In the genomic region with DNA sequence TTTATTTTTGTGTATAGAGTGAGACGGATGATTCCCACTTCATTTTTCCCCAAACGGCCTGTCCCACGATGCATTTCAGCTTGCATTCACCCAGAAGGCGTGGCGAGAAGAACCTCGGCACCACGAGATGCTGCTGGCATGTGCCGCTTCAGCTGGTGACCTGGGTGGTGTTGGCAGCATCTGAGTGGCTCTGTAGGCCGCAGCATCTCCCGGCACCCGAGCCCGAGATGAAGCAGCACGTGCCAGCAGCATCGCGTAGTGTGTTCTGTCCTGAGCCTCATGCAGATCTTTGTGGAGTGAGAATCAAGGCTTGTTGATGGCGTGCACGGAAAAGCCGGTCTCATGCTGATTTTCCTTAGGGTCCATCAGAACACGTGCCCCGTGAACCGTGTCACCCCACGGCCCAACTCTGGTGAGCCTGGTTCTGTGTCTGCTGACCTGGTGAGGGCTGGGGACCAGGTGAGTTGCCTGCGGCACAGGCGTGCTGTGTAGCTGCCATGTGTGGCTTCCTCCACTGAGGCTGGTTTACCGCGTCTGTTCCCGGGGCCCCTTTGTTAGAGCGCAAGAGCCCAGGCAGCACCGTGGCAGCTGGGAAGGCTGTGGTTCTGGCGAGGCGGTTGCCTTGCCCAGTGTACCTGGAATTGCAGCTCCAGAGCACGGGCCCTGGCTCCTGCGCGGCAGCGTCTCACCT, we compare ENCODE assay signal across 17 cellular contexts. TPM values are rescaled to one million over a fixed set of nuclear protein-coding genes. Genes with fewer than 3 reads are reported as not detected.
DNase-seq lines count a peak whose midpoint lies in the region; ATAC-seq, FAIRE-seq and TF ChIP-seq lines count a peak whose summit lies in the region.
"Had no signal": no experiment of that assay in that cellular context is flagged by ENCODE, and none has a peak within 500 bp of the region (broad histone marks: within the 10 kb centered on the region; RNA-seq: fewer than 3 reads in every experiment).

No MANE protein-coding gene starts in this region.

- H3T11ph ChIP-seq in H9 (ENCODE audit: low read length): no peak overlapping the region

- no peak for ATAC-seq in psoas muscle

- FAIRE-seq in small intestine (lab: Jason Lieb, UNC): no peak
- FAIRE-seq: H1 had no signal

- H4K91ac ChIP-seq in H9 (ENCODE audit: insufficient read length, low read depth, low read length): no peak overlapping the region

- H3K36me3 ChIP-seq in right atrium auricular region (no peaks in the 10 kb centered on the region), psoas muscle (ENCODE audit: insufficient read depth in 1 of 2, low read depth in 1 of 2) (peaks cover 0 to 14% of the 10 kb centered on the region in 2 donors), small intestine (ENCODE audit: control insufficient read depth in 2 of 2, insufficient read depth in 2 of 2, low read length in 2 of 2) (peaks cover 0 to 4% of the 10 kb centered on the region in 2 donors)

- no peak overlapping the region for H4K5ac ChIP-seq in H9 (ENCODE audit: insufficient read length, low read depth, low read length)

- H4K8ac ChIP-seq in H9 (replicated peaks; ENCODE audit: insufficient read length, low read depth, low read length): no peak overlapping the region

- no peak overlapping the region for H3K23ac ChIP-seq in H9 (ENCODE audit: insufficient read length, low read depth, low read length)

- no peaks in the 10 kb centered on the region for H3K23me2 ChIP-seq in H9 (ENCODE audit: insufficient read length, low read depth, low read length, poor library complexity, severe bottlenecking)

- H3K79me2 ChIP-seq in H9 (ENCODE audit: insufficient read depth, low read length): peaks cover 25% of the 10 kb centered on the region; the same call in 1 of the 2 replicates

- H3K4me3 ChIP-seq in right atrium auricular region (no peak overlapping the region), psoas muscle (no peak overlapping the region), small intestine (ENCODE audit: low read depth in 1 of 2, low read length in 2 of 2) (no peak overlapping the region)

- H2AFZ ChIP-seq in H9 (ENCODE audit: low read length): no peak overlapping the region

- H4K20me1 ChIP-seq in H9 (ENCODE audit: control insufficient read depth, insufficient read depth, insufficient read length): no peaks in the 10 kb centered on the region

- no peak overlapping the region for H3K14ac ChIP-seq in H9 (ENCODE audit: insufficient read depth, low read length)

- H3K27ac ChIP-seq in H9 (ENCODE audit: insufficient read length, low read depth, low read length) (no peak overlapping the region), right atrium auricular region (peak overlapping the region; percentile 91 to 92), psoas muscle (no peak overlapping the region), small intestine (ENCODE audit: low read depth in 1 of 2, low read length in 1 of 2) (no peak overlapping the region)
- H3K27ac ChIP-seq: HL-60 had no signal

- H3K4me1 Mint-ChIP-seq in H9: peaks cover 5 to 6% of the 10 kb centered on the region in 2 experiments
- H3K4me1 Mint-ChIP-seq in brain: peaks cover 44% of the 10 kb centered on the region

- H3K79me1 ChIP-seq in H9 (ENCODE audit: insufficient read depth, low read depth, low read length, poor library complexity, severe bottlenecking): peaks cover 6% of the 10 kb centered on the region

- H2BK12ac ChIP-seq in H9 (ENCODE audit: insufficient read length, low read depth, low read length): no peak overlapping the region

- intact Hi-C loops in psoas muscle (cut with DNase I): loop anchor here in 1 of 2 donors (5.0 kb wide), 1 partner anchor 76 kb away; no protein-coding TSS in a partner anchor

- H2BK20ac ChIP-seq in H9 (ENCODE audit: low read depth, low read length, poor library complexity, severe bottlenecking): no peak overlapping the region

- H2BK5ac ChIP-seq in H9 (ENCODE audit: insufficient read length, low read length): no peak overlapping the region

- WGBS in H9 (ENCODE audit: extremely low coverage, insufficient read length, low lambda C conversion rate): no CpG with 5 or more reads among the region's 35 CpGs
- WGBS in psoas muscle, 3 donors: 92 to 94% (median 93%) methylated on average over 35 of the region's 35 CpGs
- WGBS in small intestine, 3 donors: 92 to 95% (median 94%) methylated on average over 32 to 35 of the region's 35 CpGs

- H3K9me3 ChIP-seq in H9 (ENCODE audit: control insufficient read depth, low read depth, low read length) (no peaks in the 10 kb centered on the region), right atrium auricular region (no peaks in the 10 kb centered on the region), psoas muscle (no peaks in the 10 kb centered on the region), small intestine (ENCODE audit: control insufficient read depth, low read depth) (no peaks in the 10 kb centered on the region)

- no peak overlapping the region for H3K9ac ChIP-seq in H9 (ENCODE audit: extremely low read depth, insufficient read length, low read length)

- H3K36me3 Mint-ChIP-seq in H9 (ENCODE audit: insufficient read depth in 1 of 3, low read depth in 3 of 3) (peaks cover 20 to 60% (median 49%) of the 10 kb centered on the region in 3 experiments; a peak in 6 of 7 replicates), brain (peaks cover 25% of the 10 kb centered on the region)

- H3K4ac ChIP-seq in H9 (ENCODE audit: low read depth, low read length): no peak overlapping the region

- no peaks in the 10 kb centered on the region for H3K27me3 Mint-ChIP-seq in H9 (ENCODE audit: low read depth)
- peaks cover 5% of the 10 kb centered on the region for H3K27me3 Mint-ChIP-seq in brain

- H3K4me3 Mint-ChIP-seq in H9 (no peak overlapping the region), brain (no peak overlapping the region)
- H3K4me3 Mint-ChIP-seq: HFFc6 had no signal

- H3K4me1 ChIP-seq in H9 (ENCODE audit: insufficient read depth, low read length) (no peaks in the 10 kb centered on the region), right atrium auricular region (peaks cover 0 to 76% of the 10 kb centered on the region in 2 donors), psoas muscle (peaks cover 68% of the 10 kb centered on the region), small intestine (ENCODE audit: control insufficient read depth in 2 of 2, insufficient read depth in 1 of 2, low read depth in 1 of 2, low read length in 1 of 2) (no peaks in the 10 kb centered on the region)

- DNase-seq in H9 (no peak), right atrium auricular region (ENCODE audit: low spot score) (no peak), psoas muscle (peak; percentile 14 to 53), small intestine (no peak), NCI-H2196 (lab: John Stamatoyannopoulos, UW; ENCODE audit: unreplicated experiment) (no peak)
- no peak for DNase-seq in activated CD8-positive, alpha-beta memory T cell treated with anti-CD3 and anti-CD28 coated beads for 24 hours
- DNase-seq: DMS 273 treated with DMSO at 0.1 percent for 48 hours, HFFc6, KBM-7, NCI-H1092, NCI-H446, NCI-H748 treated with DMSO at 0.1 percent for 48 hours, SHP77 had no signal

- no peak overlapping the region for H2BK15ac ChIP-seq in H9 (ENCODE audit: low read depth, low read length)

- H3K27ac Mint-ChIP-seq in H9 (peak overlapping the region in 2 of 3 experiments; percentile 8 to 34; a peak in 3 of 7 replicates), brain (peak overlapping the region in 3 of 5 experiments; percentile 25 to 46 (median 37))
- H3K27ac Mint-ChIP-seq: HFFc6 had no signal

- H2AK5ac ChIP-seq in H9 (ENCODE audit: insufficient read length, low read length): no peak overlapping the region

- TF ChIP-seq CTCF in H9 (conservative IDR thresholded peaks at IDR 0.05): no peak
- TF ChIP-seq CTCF in brain (conservative IDR thresholded peaks at IDR 0.05): no peak
- no peak for TF ChIP-seq CTCF in right atrium auricular region (IDR thresholded peaks at IDR 0.05)
- no peak for TF ChIP-seq CTCF in psoas muscle (IDR thresholded peaks at IDR 0.05)

- H3K27me3 ChIP-seq in H9 (ENCODE audit: insufficient read depth, low read length) (no peaks in the 10 kb centered on the region), right atrium auricular region (no peaks in the 10 kb centered on the region), psoas muscle (ENCODE audit: insufficient read depth in 3 of 3, low read length in 2 of 3) (no peaks in the 10 kb centered on the region), small intestine (ENCODE audit: control insufficient read depth in 2 of 2, insufficient read depth in 2 of 2, low read length in 2 of 2) (no peaks in the 10 kb centered on the region)

- H3K9me3 Mint-ChIP-seq in H9 (no peaks in the 10 kb centered on the region), brain (no peaks in the 10 kb centered on the region)
- H3K9me3 Mint-ChIP-seq: HFFc6 had no signal

- H3K4me2 ChIP-seq in H9 (ENCODE audit: insufficient read depth, insufficient read length, low read length): no peak overlapping the region

- no peak overlapping the region for H2BK120ac ChIP-seq in H9 (ENCODE audit: low read depth, low read length, poor library complexity, severe bottlenecking)

- no peak overlapping the region for H3K18ac ChIP-seq in H9 (ENCODE audit: insufficient read length, low read depth, low read length)

- no peak overlapping the region for H3K56ac ChIP-seq in H9 (ENCODE audit: insufficient read length, low read depth, low read length)

RNA-seq across cellular contexts. Expression of a gene that starts 16.7 kb away (rescaled TPM):
- total RNA-seq in H9 (2021) (74.3 and 76.4 TPM in 2 replicates), right atrium auricular region (10 to 100 TPM; 15.9 to 18.8 TPM), psoas muscle (10 to 100 TPM; 26.3 to 58.0 (median 32.5) TPM)
- polyA plus RNA-seq in brain (ENCODE audit: insufficient read depth, low read depth, low replicate concordance) (33.7 TPM), psoas muscle (10 to 100 TPM; 20.2 to 69.2 (median 26.7) TPM), small intestine (10 to 100 TPM; 10.7 to 31.5 (median 30.0) TPM)

RNA-seq across cellular contexts. Expression of a gene that starts 35.8 kb away (rescaled TPM):
- total RNA-seq in H9 (2021) (0.61 and 1.1 TPM in 2 replicates), right atrium auricular region (10 to 100 TPM; 16.7 to 63.6 TPM), psoas muscle (10 to 100 TPM in 3 of 4 donors, 1 to 10 TPM in 1; 8.3 to 11.7 (median 11.0) TPM)
- polyA plus RNA-seq in brain (ENCODE audit: insufficient read depth, low read depth, low replicate concordance) (11.3 TPM), psoas muscle (1 to 10 TPM; 2.5 to 4.6 (median 2.7) TPM), small intestine (10 to 100 TPM in 2 of 3 donors, 1 to 10 TPM in 1; 4.5 to 16.4 (median 15.4) TPM)
- polyA plus RNA-seq: BJ had no signal

Comparison
In these comparisons a context has a peak if more than half of its experiments do, and no peak if none do; other contexts are left out.
1. DNase-seq: peak in psoas muscle (2 of 2); none in H9 (single experiment), right atrium auricular region (single experiment), activated CD8-positive, alpha-beta memory T cell treated with anti-CD3 and anti-CD28 coated beads for 24 hours (single experiment), small intestine (single experiment) and NCI-H2196 (single experiment).
2. H3K27ac ChIP-seq: peak in right atrium auricular region (2 of 2); none in H9 (single experiment), psoas muscle (single experiment) and small intestine (0 of 2).